Comparison of ENCODE assay signal across 24 cellular contexts in the genomic region with DNA sequence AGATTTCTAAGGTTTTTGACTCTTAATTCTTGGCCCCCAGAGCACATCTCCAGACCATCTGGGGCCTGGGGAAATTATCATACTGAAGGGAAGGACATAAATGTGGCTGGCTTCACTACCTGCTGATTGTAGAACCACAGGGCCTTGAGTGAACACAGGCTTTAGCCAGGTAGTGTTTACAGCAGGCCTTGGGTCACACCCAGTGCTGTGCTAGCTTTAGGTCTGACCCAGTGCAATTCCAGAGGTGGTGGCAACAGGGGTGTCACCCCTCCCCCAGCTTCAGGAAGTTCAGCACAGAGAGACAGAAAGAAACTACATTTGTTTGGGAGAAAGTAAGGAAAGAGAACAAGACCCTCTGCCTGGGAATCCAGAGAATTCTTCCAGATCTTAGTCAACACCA. TPM values are rescaled to one million over a fixed set of nuclear protein-coding genes. Genes with fewer than 3 reads are reported as not detected.
A peak's percentile ranks its signal among the peaks of the same experiment; 100 is the strongest.
DNase-seq lines count a peak whose midpoint lies in the region; ATAC-seq, FAIRE-seq and TF ChIP-seq lines count a peak whose summit lies in the region.
"Had no signal": no experiment of that assay in that cellular context is flagged by ENCODE, and none has a peak within 500 bp of the region (broad histone marks: within the 10 kb centered on the region; RNA-seq: fewer than 3 reads in every experiment).

No MANE protein-coding gene starts in this region.

- no peak overlapping the region for H2AFZ ChIP-seq in K562 (ENCODE audit: low read depth, low read length)

- no peak overlapping the region for H3K4me3 Mint-ChIP-seq in CD4-positive, alpha-beta T cell
- H3K4me3 Mint-ChIP-seq in CD4-positive, alpha-beta memory T cell = no peak overlapping the region
- H3K4me3 Mint-ChIP-seq in naive thymus-derived CD8-positive, alpha-beta T cell = no peak overlapping the region

- CTCF ChIA-PET in CD4-positive, alpha-beta T cell (lab: Charles Lee) = no interaction called here
- CTCF ChIA-PET in CD4-positive, alpha-beta memory T cell (lab: Charles Lee; ENCODE audit: partially characterized antibody) = interaction anchor here (1.2 kb wide), 1 partner anchor 27 kb away, joined by 3 read pairs; no protein-coding TSS in a partner anchor
- CTCF ChIA-PET in K562 (lab: Yijun Ruan, JAX; ENCODE audit: low intra/inter-chr PET ratio) = no interaction called here

- POLR2A ChIA-PET in CD4-positive, alpha-beta T cell (lab: Charles Lee) = no interaction called here
- POLR2A ChIA-PET in CD4-positive, alpha-beta memory T cell (lab: Charles Lee; ENCODE audit: partially characterized antibody) = no interaction called here
- POLR2A ChIA-PET in K562 (lab: Yijun Ruan, JAX) = interaction anchor here (0.6 to 1.9 kb wide), 5 partner anchors 11 to 129 kb away, joined by 3 to 6 read pairs (median 4); no protein-coding TSS in a partner anchor
- POLR2A ChIA-PET in naive thymus-derived CD8-positive, alpha-beta T cell (lab: Charles Lee) = no interaction called here

- H3K9ac ChIP-seq in K562 (ENCODE audit: insufficient read depth in 1 of 2, low read depth in 2 of 2, low read length in 2 of 2) = peak overlapping the region; percentile 3 to 65; a peak in 1 of 4 replicates

- TF ChIP-seq POLR2A in K562 (conservative IDR thresholded peaks at IDR 0.05) = no peak

- H3K27me3 ChIP-seq in CD4-positive, alpha-beta T cell (ENCODE audit: control insufficient read depth, insufficient read depth, low read length) = no peaks in the 10 kb centered on the region
- no peaks in the 10 kb centered on the region for H3K27me3 ChIP-seq in CD4-positive, alpha-beta memory T cell (ENCODE audit: insufficient read depth, low read length)
- no peaks in the 10 kb centered on the region for H3K27me3 ChIP-seq in K562 (ENCODE audit: control insufficient read depth in 2 of 2, insufficient read depth in 2 of 2, low read length in 2 of 2)

- H3K4me1 Mint-ChIP-seq in CD4-positive, alpha-beta T cell (ENCODE audit: low read depth) = peaks cover 88% of the 10 kb centered on the region
- peaks cover 54 to 82% (median 72%) of the 10 kb centered on the region in 4 donors for H3K4me1 Mint-ChIP-seq in CD4-positive, alpha-beta memory T cell
- H3K4me1 Mint-ChIP-seq in naive thymus-derived CD8-positive, alpha-beta T cell = peaks cover 46 to 84% (median 72%) of the 10 kb centered on the region in 4 donors

- no TSS peak for BruUV-seq in K562 (replicated peaks; lab: Mats Ljungman, UMichigan)

- TF ChIP-seq EP300 in K562 (IDR thresholded peaks at IDR 0.05; ENCODE audit: low read length) = no peak

- H3K36me3 ChIP-seq in CD4-positive, alpha-beta memory T cell (ENCODE audit: insufficient read depth, low read length) = peaks cover 11% of the 10 kb centered on the region
- peaks cover 80% of the 10 kb centered on the region for H3K36me3 ChIP-seq in K562 (ENCODE audit: control insufficient read depth, insufficient read depth, low read length)

- no peaks in the 10 kb centered on the region for H3K27me3 Mint-ChIP-seq in CD4-positive, alpha-beta T cell
- no peaks in the 10 kb centered on the region for H3K27me3 Mint-ChIP-seq in CD4-positive, alpha-beta memory T cell
- no peaks in the 10 kb centered on the region for H3K27me3 Mint-ChIP-seq in naive thymus-derived CD8-positive, alpha-beta T cell

- no peak overlapping the region for H3K27ac ChIP-seq in CD4-positive, alpha-beta T cell (ENCODE audit: low read depth, low read length)
- H3K27ac ChIP-seq in CD4-positive, alpha-beta memory T cell (ENCODE audit: low read depth, low read length) = no peak overlapping the region
- H3K27ac ChIP-seq in K562 (ENCODE audit: extremely low read depth, low read depth, low read length) = peak overlapping the region; percentile 43; the same call in 1 of the 3 replicates
- H3K27ac ChIP-seq: C4-2B, HL-60, SK-N-MC had no signal

- FAIRE-seq in K562 (lab: Jason Lieb, UNC) (no peak), urothelium cell line (lab: Jason Lieb, UNC) (no peak)

- intact Hi-C loops in CD4-positive, alpha-beta T cell (cut with DNase I, micrococcal nuclease) = no loop called here
- intact Hi-C loops in CD4-positive, alpha-beta memory T cell (cut with micrococcal nuclease) = no loop called here
- intact Hi-C loops in K562 (cut with micrococcal nuclease) = no loop called here

- in situ Hi-C loops in K562 (cut with MboI) = no loop called here

- H3K9me1 ChIP-seq in K562 (ENCODE audit: control insufficient read depth, insufficient read depth, low read length) = no peaks in the 10 kb centered on the region

- H3K4me2 ChIP-seq in K562 (ENCODE audit: insufficient read depth, low read length) = no peak overlapping the region

- H3K9me3 Mint-ChIP-seq in CD4-positive, alpha-beta T cell = no peaks in the 10 kb centered on the region
- H3K9me3 Mint-ChIP-seq in CD4-positive, alpha-beta memory T cell = no peaks in the 10 kb centered on the region
- H3K9me3 Mint-ChIP-seq in naive thymus-derived CD8-positive, alpha-beta T cell = no peaks in the 10 kb centered on the region

- H3K27ac Mint-ChIP-seq in CD4-positive, alpha-beta T cell = peak overlapping the region; percentile 59
- H3K27ac Mint-ChIP-seq in CD4-positive, alpha-beta memory T cell = peak overlapping the region in 4 of 7 donors; percentile 5 to 55 (median 38)
- peak overlapping the region in 6 of 10 donors; percentile 14 to 59 (median 24) for H3K27ac Mint-ChIP-seq in naive thymus-derived CD8-positive, alpha-beta T cell

- no peak for TF ChIP-seq RAD21 in K562 (CRISPR knock-in tag; conservative IDR thresholded peaks at IDR 0.05 in 1 of 2, IDR thresholded peaks at IDR 0.05 in 1 of 2)

- peaks cover 40% of the 10 kb centered on the region for H3K4me1 ChIP-seq in CD4-positive, alpha-beta memory T cell (ENCODE audit: insufficient read depth, low read length)
- H3K4me1 ChIP-seq in K562 (replicated peaks in 1 of 2; ENCODE audit: control insufficient read depth in 2 of 2, insufficient read depth in 2 of 2, low read length in 2 of 2) = peaks cover 5 to 18% of the 10 kb centered on the region in 2 experiments; a peak in 3 of 5 replicates

- no peak for DNase-seq in CD4-positive, alpha-beta T cell
- no peak for DNase-seq in CD4-positive, alpha-beta memory T cell
- DNase-seq in K562 (ENCODE audit: extremely low read depth in 1 of 4, low spot score in 3 of 4) (no peak), urothelium cell line (ENCODE audit: low spot score) (no peak)
- DNase-seq in naive thymus-derived CD8-positive, alpha-beta T cell = no peak
- DNase-seq: ACHN, DMS 273 treated with DMSO at 0.1 percent for 48 hours, DND-41, GOT3, NCI-H1417 treated with DMSO at 0.1 percent for 48 hours, NCI-H187 treated with DMSO at 0.1 percent for 48 hours, NCI-H226, NCI-H524, NCI-H82, OCI-M1, Right ventricle myocardium superior had no signal

- no peak overlapping the region for H3K4me3 ChIP-seq in CD4-positive, alpha-beta memory T cell (ENCODE audit: low read length in 2 of 2)
- H3K4me3 ChIP-seq in K562 = no peak overlapping the region
- H3K4me3 ChIP-seq: SK-N-MC had no signal

- no peak for ATAC-seq in CD4-positive, alpha-beta T cell (ENCODE audit: poor library complexity)
- peak; percentile 57 for ATAC-seq in K562
- no peak for ATAC-seq in naive thymus-derived CD8-positive, alpha-beta T cell
- no peak for ATAC-seq in HG02763 (IDR thresholded peaks at IDR 0.05; ENCODE audit: unreplicated experiment)
- ATAC-seq in HG03280 (IDR thresholded peaks at IDR 0.05; ENCODE audit: unreplicated experiment) = no peak

- peaks cover 98% of the 10 kb centered on the region for H3K79me2 ChIP-seq in K562 (ENCODE audit: control insufficient read depth, insufficient read depth, low read length)

- H3K36me3 Mint-ChIP-seq in CD4-positive, alpha-beta T cell (ENCODE audit: low read depth) = peaks cover 97% of the 10 kb centered on the region
- peaks cover 55 to 73% of the 10 kb centered on the region in 2 donors for H3K36me3 Mint-ChIP-seq in CD4-positive, alpha-beta memory T cell
- peaks cover 0 to 89% (median 25%) of the 10 kb centered on the region in 3 donors for H3K36me3 Mint-ChIP-seq in naive thymus-derived CD8-positive, alpha-beta T cell

- H4K20me1 ChIP-seq in K562 (replicated peaks; ENCODE audit: control insufficient read depth, insufficient read depth, low read length) = peaks cover 7% of the 10 kb centered on the region

- H3K9me3 ChIP-seq in CD4-positive, alpha-beta T cell (ENCODE audit: control insufficient read depth, low read length) = no peaks in the 10 kb centered on the region
- H3K9me3 ChIP-seq in CD4-positive, alpha-beta memory T cell (ENCODE audit: control insufficient read depth in 1 of 2, low read length in 2 of 2) = no peaks in the 10 kb centered on the region
- H3K9me3 ChIP-seq in K562 (replicated peaks; ENCODE audit: control insufficient read depth, insufficient read depth, low read depth, low read length) = no peaks in the 10 kb centered on the region

- TF ChIP-seq CTCF in CD4-positive, alpha-beta T cell (IDR thresholded peaks at IDR 0.05) = no peak
- no peak for TF ChIP-seq CTCF in K562 (IDR thresholded peaks at IDR 0.05 in 2 of 3, conservative IDR thresholded peaks at IDR 0.05 in 1 of 3; ENCODE audit: insufficient read depth in 2 of 3, low read depth in 1 of 3, low read length in 3 of 3)

RNA-seq across cellular contexts. Expression of a gene that starts 24.1 kb away (rescaled TPM):
- 10 to 100 TPM; 19.0 to 22.8 TPM for total RNA-seq in CD4-positive, alpha-beta T cell
- 10 to 100 TPM; 43.8 to 50.0 TPM for total RNA-seq in CD4-positive, alpha-beta memory T cell
- polyA plus RNA-seq in CD4-positive, alpha-beta memory T cell = 100 to 1,000 TPM; 105 to 133 TPM
- total RNA-seq in K562 (2011; cell fraction: chromatin; rRNA removed; ENCODE audit: low replicate concordance) = 50.4 and 117 TPM in 2 replicates
- total RNA-seq in K562 (2011; cell fraction: nucleolus; rRNA removed) = 19.3 and 30.0 TPM in 2 replicates
- 62.3 and 77.0 TPM in 2 replicates for total RNA-seq in K562 (2011; cell fraction: nucleoplasm; rRNA removed)
- 189 and 206 TPM in 2 replicates for total RNA-seq in K562 (2014; rRNA removed)
- 217 and 246 TPM in 2 replicates for total RNA-seq in K562 (2014; rRNA removed; fragmentation: Illumina TruSeq; extraction: Trizol)
- total RNA-seq in K562 (2015; rRNA removed; fragmentation: Illumina TruSeq; extraction: Trizol) = 170 and 178 TPM in 2 replicates
- total RNA-seq in K562 (2021) = 121 and 134 TPM in 2 replicates
- polyA plus RNA-seq in K562 (2011; rRNA removed) = 144 and 233 TPM in 2 replicates
- polyA plus RNA-seq in K562 (2011; cell fraction: cytosol; rRNA removed) = 29.7 and 71.9 TPM in 2 replicates
- polyA plus RNA-seq in K562 (2011; cell fraction: nucleus; rRNA removed) = 20.8 and 35.1 TPM in 2 replicates
- polyA plus RNA-seq in K562 (2012) = 84.4 and 141 TPM in 2 replicates
- 218 and 276 TPM in 2 replicates for polyA plus RNA-seq in K562 (2014; fragmentation: Illumina TruSeq; extraction: Trizol)
- polyA plus RNA-seq in K562 (2014; fragmentation: Nextera tagmentation; extraction: Ambion mirVana) = 100 to 1,000 TPM; 423 to 476 TPM
- polyA plus RNA-seq in K562 (2014; rRNA removed) = 219 and 232 TPM in 2 replicates
- 144 and 152 TPM in 2 replicates for polyA minus RNA-seq in K562 (2011; rRNA and poly(A)+ RNA removed)
- 32.6 and 52.1 TPM in 2 replicates for polyA minus RNA-seq in K562 (2011; cell fraction: cytosol; rRNA and poly(A)+ RNA removed)
- 60.0 and 103 TPM in 2 replicates for polyA minus RNA-seq in K562 (2011; cell fraction: nucleus; rRNA and poly(A)+ RNA removed)
- total RNA-seq in naive thymus-derived CD8-positive, alpha-beta T cell = 10 to 100 TPM; 46.2 to 47.0 TPM
- polyA plus RNA-seq in naive thymus-derived CD8-positive, alpha-beta T cell = 10 to 100 TPM; 62.1 to 84.8 (median 65.4) TPM

RNA-seq across cellular contexts. Expression of a gene that starts 25.0 kb away (rescaled TPM):
- total RNA-seq in CD4-positive, alpha-beta T cell = under 1 TPM; 0.64 to 0.66 TPM
- 1 to 10 TPM; 4.3 to 4.9 TPM for total RNA-seq in CD4-positive, alpha-beta memory T cell
- 10 to 100 TPM; 14.7 to 16.9 TPM for polyA plus RNA-seq in CD4-positive, alpha-beta memory T cell
- 5.4 and 9.8 TPM in 2 replicates for total RNA-seq in K562 (2011; cell fraction: chromatin; rRNA removed; ENCODE audit: low replicate concordance)
- total RNA-seq in K562 (2011; cell fraction: nucleolus; rRNA removed) = 6.3 and 10.8 TPM in 2 replicates
- total RNA-seq in K562 (2011; cell fraction: nucleoplasm; rRNA removed) = 12.2 and 14.2 TPM in 2 replicates
- 1.6 and 2.2 TPM in 2 replicates for total RNA-seq in K562 (2014; rRNA removed)
- 3.5 and 4.3 TPM in 2 replicates for total RNA-seq in K562 (2014; rRNA removed; fragmentation: Illumina TruSeq; extraction: Trizol)
- total RNA-seq in K562 (2015; rRNA removed; fragmentation: Illumina TruSeq; extraction: Trizol) = 1.7 TPM in 2 replicates
- total RNA-seq in K562 (2021) = 2.2 and 2.8 TPM in 2 replicates
- polyA plus RNA-seq in K562 (2011; rRNA removed) = 3.9 and 8.9 TPM in 2 replicates
- 0.94 and 1.4 TPM in 2 replicates for polyA plus RNA-seq in K562 (2011; cell fraction: cytosol; rRNA removed)
- 0.94 and 1.00 TPM in 2 replicates for polyA plus RNA-seq in K562 (2011; cell fraction: nucleus; rRNA removed)
- polyA plus RNA-seq in K562 (2012) = 2.3 and 2.5 TPM in 2 replicates
- 2.4 and 3.8 TPM in 2 replicates for polyA plus RNA-seq in K562 (2014; fragmentation: Illumina TruSeq; extraction: Trizol)
- polyA plus RNA-seq in K562 (2014; fragmentation: Nextera tagmentation; extraction: Ambion mirVana) = 1 to 10 TPM; 9.5 to 9.9 TPM
- 1.6 and 1.9 TPM in 2 replicates for polyA plus RNA-seq in K562 (2014; rRNA removed)
- polyA minus RNA-seq in K562 (2011; rRNA and poly(A)+ RNA removed) = 2.9 and 4.8 TPM in 2 replicates
- 2.4 and 2.6 TPM in 2 replicates for polyA minus RNA-seq in K562 (2011; cell fraction: cytosol; rRNA and poly(A)+ RNA removed)
- 4.0 and 6.8 TPM in 2 replicates for polyA minus RNA-seq in K562 (2011; cell fraction: nucleus; rRNA and poly(A)+ RNA removed)
- 1 to 10 TPM; 4.1 to 4.7 TPM for total RNA-seq in naive thymus-derived CD8-positive, alpha-beta T cell
- 10 to 100 TPM in 1 of 3 donors, 1 to 10 TPM in 2; 4.7 to 16.0 (median 7.1) TPM for polyA plus RNA-seq in naive thymus-derived CD8-positive, alpha-beta T cell

RNA-seq across cellular contexts. Expression of a gene that starts 56.8 kb away (rescaled TPM):
- total RNA-seq in CD4-positive, alpha-beta T cell = 1 to 10 TPM in 1 of 2 experiments, under 1 TPM in 1; 0.42 to 1.1 TPM
- under 1 TPM in 1 of 2 experiments, not detected in 1; 0.53 TPM for total RNA-seq in CD4-positive, alpha-beta memory T cell
- polyA plus RNA-seq in CD4-positive, alpha-beta memory T cell = not detected
- total RNA-seq in K562 (2011; cell fraction: chromatin; rRNA removed; ENCODE audit: low replicate concordance) = 0.32 TPM in 1 of 2 replicates, not detected in the other
- not detected in 2 replicates for total RNA-seq in K562 (2011; cell fraction: nucleolus; rRNA removed)
- total RNA-seq in K562 (2011; cell fraction: nucleoplasm; rRNA removed) = not detected in 2 replicates
- total RNA-seq in K562 (2014; rRNA removed) = not detected in 2 replicates
- total RNA-seq in K562 (2014; rRNA removed; fragmentation: Illumina TruSeq; extraction: Trizol) = not detected in 2 replicates
- total RNA-seq in K562 (2015; rRNA removed; fragmentation: Illumina TruSeq; extraction: Trizol) = not detected in 2 replicates
- total RNA-seq in K562 (2021) = not detected in 2 replicates
- 0.04 TPM in 1 of 2 replicates, not detected in the other for polyA plus RNA-seq in K562 (2011; rRNA removed)
- polyA plus RNA-seq in K562 (2011; cell fraction: cytosol; rRNA removed) = not detected in 2 replicates
- not detected in 2 replicates for polyA plus RNA-seq in K562 (2011; cell fraction: nucleus; rRNA removed)
- polyA plus RNA-seq in K562 (2012) = not detected in 2 replicates
- not detected in 2 replicates for polyA plus RNA-seq in K562 (2014; fragmentation: Illumina TruSeq; extraction: Trizol)
- not detected for polyA plus RNA-seq in K562 (2014; fragmentation: Nextera tagmentation; extraction: Ambion mirVana)
- not detected in 2 replicates for polyA plus RNA-seq in K562 (2014; rRNA removed)
- 0.21 TPM in 1 of 2 replicates, not detected in the other for polyA minus RNA-seq in K562 (2011; rRNA and poly(A)+ RNA removed)
- not detected in 2 replicates for polyA minus RNA-seq in K562 (2011; cell fraction: cytosol; rRNA and poly(A)+ RNA removed)
- polyA minus RNA-seq in K562 (2011; cell fraction: nucleus; rRNA and poly(A)+ RNA removed) = 0.11 and 0.13 TPM in 2 replicates
- total RNA-seq in naive thymus-derived CD8-positive, alpha-beta T cell = 1 to 10 TPM in 1 of 2 experiments, under 1 TPM in 1; 0.42 to 1.4 TPM
- polyA plus RNA-seq in naive thymus-derived CD8-positive, alpha-beta T cell = not detected
- total RNA-seq: G401, HT1080, M059J had no signal
